Comparison of ENCODE assay signal across 1 cellular context in genomic region chr1:244655186-244655585, GRCh38.
TF ChIP-seq lines count a peak whose summit lies in the region.

No MANE protein-coding gene starts in this region.

TF ChIP-seq in HCT116, 20 proteins besides CTCF, POLR2A, EP300 and RAD21 (continued from another document):
- TF ChIP-seq POLR2AphosphoS5 (IDR thresholded peaks at IDR 0.05; ENCODE audit: low read depth, low read length) (no peak), FOSL1 (IDR thresholded peaks at IDR 0.05; ENCODE audit: low read depth) (no peak), ZNF274 (IDR thresholded peaks at IDR 0.05; ENCODE audit: low read depth, low read length) (no peak), CEBPB (IDR thresholded peaks at IDR 0.05; ENCODE audit: low read depth) (no peak)
